9 cellular contexts compared by ENCODE assay signal in the genomic region with DNA sequence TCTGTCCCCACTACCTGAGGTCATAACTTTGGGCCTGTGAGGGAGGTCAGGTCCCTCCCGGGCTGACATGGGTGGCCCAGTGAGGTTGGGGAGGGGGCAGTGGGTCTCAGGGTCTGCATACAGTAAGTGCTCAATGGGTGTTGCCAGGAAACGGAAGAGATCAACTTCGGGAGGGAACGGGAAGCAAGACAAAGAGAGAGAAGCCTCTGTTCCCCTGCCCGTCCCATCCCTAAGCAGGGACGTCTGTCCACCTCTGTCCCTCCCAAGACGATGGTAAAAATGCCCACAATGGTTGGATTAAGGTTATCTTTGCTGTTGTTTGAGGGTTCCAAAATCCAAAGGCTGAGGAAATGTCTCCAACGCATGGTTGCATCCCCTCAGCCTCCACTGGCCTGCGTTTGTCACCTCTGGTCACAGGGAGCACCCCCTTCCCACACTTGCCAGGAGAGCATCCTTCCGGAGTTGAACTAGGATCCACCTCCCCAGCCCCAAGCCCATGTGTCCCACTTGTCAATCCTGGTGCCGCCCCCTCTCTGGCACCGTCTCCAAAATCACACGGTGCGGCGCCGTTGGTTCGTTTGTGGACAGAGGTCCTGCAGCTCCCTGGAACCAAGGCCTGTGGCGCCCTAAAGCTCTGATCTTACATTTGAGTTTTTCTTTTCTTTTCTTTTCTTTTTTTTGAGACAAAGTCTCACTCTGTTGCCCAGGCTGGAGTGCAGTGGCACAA. TPM values are rescaled to one million over a fixed set of nuclear protein-coding genes. Genes with fewer than 3 reads are reported as not detected.
DNase-seq lines count a peak whose midpoint lies in the region; ATAC-seq and TF ChIP-seq lines count a peak whose summit lies in the region.
"Had no signal": no experiment of that assay in that cellular context is flagged by ENCODE, and none has a peak within 500 bp of the region (broad histone marks: within the 10 kb centered on the region; RNA-seq: fewer than 3 reads in every experiment).

No MANE protein-coding gene starts in this region.

- no peaks in the 10 kb centered on the region for H3K9me3 ChIP-seq in aorta (ENCODE audit: control insufficient read depth, low read length)
- H3K9me3 ChIP-seq: right lobe of liver had no signal

- intact Hi-C loops in aorta (cut with DNase I), result loop anchor here in 1 of 2 donors (2.0 kb wide), 1 partner anchor 45 kb away; no protein-coding TSS in a partner anchor

- no peaks in the 10 kb centered on the region for H3K36me3 Mint-ChIP-seq in stimulated activated naive CD8-positive, alpha-beta T cell treated with anti-CD3 and anti-CD28 coated beads, Interleukin-15, Interleukin-2, amounts not matched to agents 100 ng/mL and 50 ng/mL, for 24 hours (ENCODE audit: low read depth)
- H3K36me3 Mint-ChIP-seq in natural killer cell treated with Interleukin-12 subunit alpha and Interleukin-12 subunit beta and Interleukin-15 and Interleukin-18, amount 100 ng/mL, for 72 hours, result no peaks in the 10 kb centered on the region

- no peaks in the 10 kb centered on the region for H3K27me3 ChIP-seq in aorta (ENCODE audit: control insufficient read depth in 1 of 2, insufficient read depth in 2 of 2, low read length in 1 of 2)
- H3K27me3 ChIP-seq: right lobe of liver had no signal

- peaks cover 14% of the 10 kb centered on the region for H3K4me1 Mint-ChIP-seq in stimulated activated naive CD8-positive, alpha-beta T cell treated with anti-CD3 and anti-CD28 coated beads, Interleukin-15, Interleukin-2, amounts not matched to agents 100 ng/mL and 50 ng/mL, for 24 hours (ENCODE audit: low read depth)
- H3K4me1 Mint-ChIP-seq in natural killer cell treated with Interleukin-12 subunit alpha and Interleukin-12 subunit beta and Interleukin-15 and Interleukin-18, amount 100 ng/mL, for 72 hours (ENCODE audit: low read depth in 2 of 2), result peaks cover 0 to 7% of the 10 kb centered on the region in 2 donors

- peaks cover 33% of the 10 kb centered on the region for H3K27me3 Mint-ChIP-seq in stimulated activated naive CD8-positive, alpha-beta T cell treated with anti-CD3 and anti-CD28 coated beads, Interleukin-15, Interleukin-2, amounts not matched to agents 100 ng/mL and 50 ng/mL, for 24 hours
- peaks cover 29 to 31% of the 10 kb centered on the region in 2 donors for H3K27me3 Mint-ChIP-seq in natural killer cell treated with Interleukin-12 subunit alpha and Interleukin-12 subunit beta and Interleukin-15 and Interleukin-18, amount 100 ng/mL, for 72 hours

- no peak for DNase-seq in stimulated activated naive CD8-positive, alpha-beta T cell treated with anti-CD3 and anti-CD28 coated beads, Interleukin-15, Interleukin-2, amounts not matched to agents 100 U/mL and 50 U/mL, for 24 hours
- DNase-seq in choroid plexus epithelial cell (ENCODE audit: low read depth) (peak; percentile 17), aorta (no peak), AG08396 (ENCODE audit: low spot score) (no peak), NCI-H187 treated with DMSO at 0.1 percent for 48 hours (lab: John Stamatoyannopoulos, UW) (no peak)
- no peak for DNase-seq in natural killer cell treated with Interleukin-12 subunit alpha and Interleukin-12 subunit beta and Interleukin-15 and Interleukin-18, amount 100 ng/mL, for 72 hours (ENCODE audit: low spot score)

- H3K4me3 ChIP-seq in choroid plexus epithelial cell (ENCODE audit: low read depth, low read length) (peak overlapping the region; percentile 33), aorta (ENCODE audit: low read length in 2 of 2) (no peak overlapping the region)

- H3K9me3 Mint-ChIP-seq in stimulated activated naive CD8-positive, alpha-beta T cell treated with anti-CD3 and anti-CD28 coated beads, Interleukin-15, Interleukin-2, amounts not matched to agents 100 ng/mL and 50 ng/mL, for 24 hours, result no peaks in the 10 kb centered on the region
- H3K9me3 Mint-ChIP-seq in natural killer cell treated with Interleukin-12 subunit alpha and Interleukin-12 subunit beta and Interleukin-15 and Interleukin-18, amount 100 ng/mL, for 72 hours, result no peaks in the 10 kb centered on the region

- ATAC-seq in stimulated activated naive CD8-positive, alpha-beta T cell treated with anti-CD3 and anti-CD28 coated beads, Interleukin-15, Interleukin-2, amounts not matched to agents 100 U/mL and 50 U/mL, for 24 hours, result no peak
- no peak for ATAC-seq in natural killer cell treated with Interleukin-12 subunit alpha and Interleukin-12 subunit beta and Interleukin-15 and Interleukin-18, amount 100 ng/mL, for 72 hours
- peak; percentile 30 for ATAC-seq in aorta (ENCODE audit: low FRiP score)
- ATAC-seq in GM19467 (IDR thresholded peaks at IDR 0.05; ENCODE audit: unreplicated experiment), result no peak

- TF ChIP-seq CTCF in choroid plexus epithelial cell (conservative IDR thresholded peaks at IDR 0.05; ENCODE audit: low read depth, low read length), result no peak

- H3K4me1 ChIP-seq in aorta (ENCODE audit: control insufficient read depth in 1 of 2, insufficient read depth in 2 of 2, low read length in 2 of 2), result no peaks in the 10 kb centered on the region
- H3K4me1 ChIP-seq: right lobe of liver had no signal

- no peak overlapping the region for H3K27ac Mint-ChIP-seq in stimulated activated naive CD8-positive, alpha-beta T cell treated with anti-CD3 and anti-CD28 coated beads, Interleukin-15, Interleukin-2, amounts not matched to agents 100 ng/mL and 50 ng/mL, for 24 hours
- H3K27ac Mint-ChIP-seq in natural killer cell treated with Interleukin-12 subunit alpha and Interleukin-12 subunit beta and Interleukin-15 and Interleukin-18, amount 100 ng/mL, for 72 hours, result peak overlapping the region in 1 of 2 donors; percentile 26

- no peaks in the 10 kb centered on the region for H3K36me3 ChIP-seq in aorta (ENCODE audit: control insufficient read depth in 1 of 2, insufficient read depth in 2 of 2, low read length in 1 of 2)
- H3K36me3 ChIP-seq: right lobe of liver had no signal

- H3K27ac ChIP-seq in aorta (ENCODE audit: low read depth in 1 of 2, low read length in 2 of 2), result no peak overlapping the region
- H3K27ac ChIP-seq: right lobe of liver had no signal

- peak overlapping the region; percentile 26 for H3K4me3 Mint-ChIP-seq in stimulated activated naive CD8-positive, alpha-beta T cell treated with anti-CD3 and anti-CD28 coated beads, Interleukin-15, Interleukin-2, amounts not matched to agents 100 ng/mL and 50 ng/mL, for 24 hours
- peak overlapping the region; percentile 39 for H3K4me3 Mint-ChIP-seq in natural killer cell treated with Interleukin-12 subunit alpha and Interleukin-12 subunit beta and Interleukin-15 and Interleukin-18, amount 100 ng/mL, for 72 hours

- WGBS in aorta, 2 donors, result 73 to 74% methylated on average over 18 of the region's 18 CpGs

RNA-seq across cellular contexts. Expression of a gene that starts 0.8 kb away (rescaled TPM):
- total RNA-seq in natural killer cell treated with Interleukin-12 subunit alpha and Interleukin-12 subunit beta and Interleukin-15 and Interleukin-18, amount 100 ng/mL, for 72 hours, result under 1 TPM in 1 of 2 donors, not detected in 1; 0.86 TPM
- total RNA-seq in aorta, result 10 to 100 TPM; 23.6 to 29.5 TPM
- 10 to 100 TPM; 38.9 to 59.9 TPM for polyA plus RNA-seq in aorta

RNA-seq across cellular contexts. Expression of a gene that starts 22.3 kb away (rescaled TPM):
- total RNA-seq in natural killer cell treated with Interleukin-12 subunit alpha and Interleukin-12 subunit beta and Interleukin-15 and Interleukin-18, amount 100 ng/mL, for 72 hours, result 100 to 1,000 TPM in 1 of 2 donors, 10 to 100 TPM in 1; 72.7 to 119 TPM
- total RNA-seq in aorta, result 10 to 100 TPM; 25.0 to 32.2 TPM
- 10 to 100 TPM; 38.2 to 51.4 TPM for polyA plus RNA-seq in aorta

RNA-seq across cellular contexts. Expression of a gene that starts 22.6 kb away (rescaled TPM):
- total RNA-seq in natural killer cell treated with Interleukin-12 subunit alpha and Interleukin-12 subunit beta and Interleukin-15 and Interleukin-18, amount 100 ng/mL, for 72 hours, result 100 to 1,000 TPM; 204 to 275 TPM
- 100 to 1,000 TPM; 121 to 130 TPM for total RNA-seq in aorta
- 100 to 1,000 TPM; 166 to 180 TPM for polyA plus RNA-seq in aorta

RNA-seq across cellular contexts. Expression of a gene that starts 45.8 kb away (rescaled TPM):
- total RNA-seq in natural killer cell treated with Interleukin-12 subunit alpha and Interleukin-12 subunit beta and Interleukin-15 and Interleukin-18, amount 100 ng/mL, for 72 hours, result not detected
- total RNA-seq in aorta, result 1 to 10 TPM in 1 of 2 donors, under 1 TPM in 1; 0.49 to 3.3 TPM
- 1 to 10 TPM in 1 of 2 donors, under 1 TPM in 1; 0.51 to 1.3 TPM for polyA plus RNA-seq in aorta
- total RNA-seq: right lobe of liver had no signal

Comparison
In these comparisons a context has a peak if more than half of its experiments do, and no peak if none do; other contexts are left out.
1. RNA of a gene that starts 0.8 kb away (total RNA-seq): 23.6 to 29.5 TPM in aorta; 0.86 TPM in natural killer cell treated with Interleukin-12 subunit alpha and Interleukin-12 subunit beta and Interleukin-15 and Interleukin-18, amount 100 ng/mL, for 72 hours; every median in the first group is over 10 times any median in the second.